Comparison of ENCODE assay signal across 1 cellular context in the genomic region with DNA sequence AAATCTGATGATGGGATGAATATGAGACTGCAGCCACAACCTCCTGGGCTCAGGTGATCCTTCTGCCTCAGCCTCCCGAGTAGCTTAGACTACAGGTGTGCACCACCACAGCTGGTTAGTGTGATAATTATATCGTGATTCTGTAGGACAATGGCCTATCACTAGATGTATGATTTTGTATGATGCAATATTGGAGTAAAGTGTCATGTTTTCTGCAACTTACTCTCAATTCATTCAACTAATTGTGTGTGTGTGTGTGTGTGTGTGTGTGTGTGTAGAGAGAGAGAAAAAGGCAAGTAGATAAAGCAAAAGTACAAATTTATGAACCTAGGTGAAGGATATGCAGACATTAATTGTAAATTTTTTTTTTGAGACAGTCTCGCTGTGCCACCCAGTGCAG.
TF ChIP-seq lines count a peak whose summit lies in the region.

No MANE protein-coding gene starts in this region.

TF ChIP-seq in IMR-90, 13 proteins besides CTCF, POLR2A, EP300 and RAD21:
- TF ChIP-seq FOS (IDR thresholded peaks at IDR 0.05; ENCODE audit: low read depth, low read length) (no peak), CEBPB (IDR thresholded peaks at IDR 0.05; ENCODE audit: low read depth, low read length) (peak; percentile 53)
